ENCODE assay signal across 13 cellular contexts in the genomic region with DNA sequence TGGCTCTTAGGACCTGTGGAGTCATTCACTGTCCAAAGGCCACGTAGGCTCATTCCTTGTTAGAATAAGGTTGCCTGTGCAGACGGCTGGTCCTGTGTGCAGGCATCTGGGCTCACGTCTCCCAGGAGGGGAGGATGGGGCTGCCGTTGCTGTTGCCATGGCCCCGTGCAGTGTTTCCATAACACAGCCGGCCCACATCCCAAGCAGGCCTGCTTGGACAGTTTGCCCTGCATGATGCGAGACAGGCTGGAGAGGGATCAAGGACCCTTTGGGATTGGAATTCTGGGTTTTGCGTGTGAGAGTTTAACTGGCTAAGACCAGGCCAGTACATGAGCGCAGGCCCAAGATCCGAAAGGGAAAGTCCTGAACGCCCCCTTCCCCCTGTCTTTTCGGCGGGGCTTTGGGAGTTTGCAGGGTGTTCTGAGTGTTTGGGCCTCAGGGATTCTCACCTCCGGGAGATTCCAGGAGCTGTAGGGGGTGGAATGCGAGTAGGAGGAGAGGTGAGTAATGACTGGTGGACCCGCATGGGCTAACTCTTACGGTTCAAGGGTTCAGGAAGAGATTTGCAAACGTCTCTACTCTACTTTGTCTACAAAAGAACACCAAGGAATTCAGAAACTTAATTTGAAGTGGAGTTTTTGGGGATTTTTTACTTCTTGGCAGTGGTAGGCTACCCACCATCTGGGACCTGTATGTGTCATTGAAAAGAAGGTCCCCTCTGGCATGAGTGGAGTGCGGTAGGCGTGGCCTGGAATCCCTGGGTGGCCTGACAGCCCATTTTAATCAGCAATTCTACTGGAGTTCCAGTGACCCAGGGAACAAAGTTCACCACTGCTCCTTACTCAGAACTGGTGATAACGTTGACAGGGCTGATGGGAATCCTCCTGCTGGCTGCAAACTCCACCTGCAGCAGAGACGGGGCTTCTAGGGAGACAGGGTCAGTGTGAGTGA.
A peak's percentile ranks its signal among the peaks of the same experiment; 100 is the strongest.
DNase-seq lines count a peak whose midpoint lies in the region; ATAC-seq lines count a peak whose summit lies in the region.
"Had no signal": no experiment of that assay in that cellular context is flagged by ENCODE, and none has a peak within 500 bp of the region (broad histone marks: within the 10 kb centered on the region; RNA-seq: fewer than 3 reads in every experiment).

No MANE protein-coding gene starts in this region.

- H3K4me3 ChIP-seq in H7 (ENCODE audit: insufficient read depth, low read depth, low read length) (no peak overlapping the region), ectodermal cell (ENCODE audit: insufficient read depth, low read depth, low read length) (no peak overlapping the region), skin epidermis (no peak overlapping the region)
- H3K4me3 ChIP-seq: GM12878 had no signal

- ATAC-seq in left lobe of liver (peak; percentile 49), GM21717 (IDR thresholded peaks at IDR 0.05; ENCODE audit: unreplicated experiment) (no peak), HG03095 (IDR thresholded peaks at IDR 0.05; ENCODE audit: unreplicated experiment) (no peak)
- ATAC-seq: activated CD4-positive, CD25-positive, alpha-beta regulatory T cell treated with anti-CD3 and anti-CD28 coated beads, Interleukin-2, amount 50 U/mL, for 24 hours; GM12878; natural killer cell; Panc1 had no signal

- H3K4me1 ChIP-seq in ectodermal cell (ENCODE audit: control insufficient read depth, insufficient read depth, low read length) = no peaks in the 10 kb centered on the region

- DNase-seq in H7 (peak; percentile 60), left lobe of liver (ENCODE audit: low spot score) (no peak), DMS153 treated with DMSO at 0.1 percent for 48 hours (lab: John Stamatoyannopoulos, UW; ENCODE audit: unreplicated experiment) (no peak), activated T-cell treated with anti-CD3 and anti-CD28 coated beads for 4 hours (no peak)
- DNase-seq: natural killer cell, NCI-H1092 treated with DMSO at 0.1 percent for 48 hours had no signal

- H3K36me3 ChIP-seq in H7 (replicated peaks; ENCODE audit: control insufficient read depth, insufficient read depth, low read length) (no peaks in the 10 kb centered on the region), ectodermal cell (ENCODE audit: control insufficient read depth, insufficient read depth, low read length) (no peaks in the 10 kb centered on the region)

- no peaks in the 10 kb centered on the region for H3K9me3 ChIP-seq in ectodermal cell (ENCODE audit: control insufficient read depth, low read length)

- WGBS in ectodermal cell, 2 experiments = 31 to 35% methylated on average over 19 to 22 of the region's 22 CpGs

- H3K27me3 ChIP-seq in H7 (ENCODE audit: control insufficient read depth, insufficient read depth, low read length) = no peaks in the 10 kb centered on the region
- no peaks in the 10 kb centered on the region for H3K27me3 ChIP-seq in ectodermal cell (ENCODE audit: control insufficient read depth, insufficient read depth, low read length, poor library complexity, severe bottlenecking)

- H3K27ac ChIP-seq in ectodermal cell (ENCODE audit: insufficient read depth, low read depth, low read length, poor library complexity, severe bottlenecking) (peak overlapping the region; percentile 85), skin epidermis (peak overlapping the region in 12 of 21 experiments; percentile 3 to 73 (median 52))
